19 cellular contexts compared by ENCODE assay signal in the genomic region with DNA sequence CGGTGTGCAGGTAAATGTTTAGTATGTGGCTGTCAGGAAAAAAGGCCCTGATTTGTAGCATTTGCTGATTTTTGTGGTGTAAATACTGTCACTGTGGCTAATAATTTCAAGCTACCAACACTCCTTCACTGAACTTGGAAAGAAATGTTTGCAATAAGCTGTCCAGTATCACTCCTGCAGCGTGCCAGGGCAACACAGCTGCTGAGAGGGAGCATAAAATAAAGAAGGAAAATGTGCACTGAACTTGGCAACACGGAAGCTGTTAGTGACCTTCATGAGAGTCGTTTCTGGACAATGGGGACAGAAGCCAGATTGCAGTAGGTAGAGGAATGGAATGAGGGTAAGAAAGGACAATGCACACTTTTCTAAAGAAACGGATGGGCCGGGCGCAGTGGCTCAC. TPM values are rescaled to one million over a fixed set of nuclear protein-coding genes. Genes with fewer than 3 reads are reported as not detected.
DNase-seq lines count a peak whose midpoint lies in the region; ATAC-seq and TF ChIP-seq lines count a peak whose summit lies in the region.
"Had no signal": no experiment of that assay in that cellular context is flagged by ENCODE, and none has a peak within 500 bp of the region (broad histone marks: within the 10 kb centered on the region; RNA-seq: fewer than 3 reads in every experiment).

No MANE protein-coding gene starts in this region.

- intact Hi-C loops in activated CD4-positive, alpha-beta T cell treated with anti-CD3 and anti-CD28 coated beads, Interleukin-2, amount 10 ng/mL, durations not matched to agents 24 days and 14 days (cut with micrococcal nuclease) = no loop called here
- intact Hi-C loops in Right ventricle myocardium superior (cut with DNase I) (loop anchor here (2.0 kb wide), 1 partner anchor 233 kb away; no protein-coding TSS in a partner anchor), left ventricle myocardium superior (cut with micrococcal nuclease) (loop anchor here (10.0 kb wide), 1 partner anchor 309 kb away; no protein-coding TSS in a partner anchor)

- H3K4me3 Mint-ChIP-seq in activated CD4-positive, alpha-beta T cell treated with anti-CD3 and anti-CD28 coated beads, Interleukin-2, amount 10 ng/mL, durations not matched to agents 24 days and 14 days = no peak overlapping the region
- H3K4me3 Mint-ChIP-seq: B cell; CD4-positive, CD25-positive, alpha-beta regulatory T cell; CD8-positive, alpha-beta T cell; H9 had no signal

- peaks cover 1% of the 10 kb centered on the region for H3K27me3 Mint-ChIP-seq in activated CD4-positive, alpha-beta T cell treated with anti-CD3 and anti-CD28 coated beads, Interleukin-2, amount 10 ng/mL, durations not matched to agents 24 days and 14 days
- H3K27me3 Mint-ChIP-seq: B cell; CD4-positive, CD25-positive, alpha-beta regulatory T cell had no signal

- peak; percentile 21 for DNase-seq in activated CD4-positive, alpha-beta T cell treated with anti-CD3 and anti-CD28 coated beads, Interleukin-2, amount 10 ng/mL, durations not matched to agents 24 days and 14 days
- no peak for DNase-seq in activated CD4-positive, alpha-beta T cell treated with anti-CD3 and anti-CD28 coated beads, Interleukin-2, amount 50 U/mL, for 1 hour
- DNase-seq in Right ventricle myocardium superior (no peak), right atrium auricular region (ENCODE audit: low spot score) (no peak), left ventricle myocardium superior (peak; percentile 37), substantia nigra (lab: John Stamatoyannopoulos, UW) (no peak)
- DNase-seq: Caco-2; CD4-positive, CD25-positive, alpha-beta regulatory T cell; CD8-positive, alpha-beta T cell; DMS153; DND-41; GM23248; H9 had no signal

- H3K27me3 ChIP-seq in right atrium auricular region = no peaks in the 10 kb centered on the region
- H3K27me3 ChIP-seq: BLaER1 had no signal

- H3K9me3 ChIP-seq in right atrium auricular region = no peaks in the 10 kb centered on the region
- H3K9me3 ChIP-seq: BLaER1, Caco-2 had no signal

- peaks cover 0 to 14% of the 10 kb centered on the region in 2 donors for H3K4me1 ChIP-seq in right atrium auricular region
- H3K4me1 ChIP-seq: BLaER1, Caco-2 had no signal

- H3K36me3 ChIP-seq in right atrium auricular region = no peaks in the 10 kb centered on the region
- H3K36me3 ChIP-seq: BLaER1 had no signal

- no peak for TF ChIP-seq CTCF in right atrium auricular region (IDR thresholded peaks at IDR 0.05)

- peaks cover 10% of the 10 kb centered on the region for H3K4me1 Mint-ChIP-seq in activated CD4-positive, alpha-beta T cell treated with anti-CD3 and anti-CD28 coated beads, Interleukin-2, amount 10 ng/mL, durations not matched to agents 24 days and 14 days
- H3K4me1 Mint-ChIP-seq: B cell had no signal

- ATAC-seq in Right ventricle myocardium superior (ENCODE audit: poor library complexity) (peak; percentile 32), left ventricle myocardium superior (peak; percentile 52), HG02571 (IDR thresholded peaks at IDR 0.05; ENCODE audit: unreplicated experiment) (no peak)
- ATAC-seq: CD8-positive, alpha-beta T cell; HCT116 had no signal

- H3K27ac Mint-ChIP-seq in activated CD4-positive, alpha-beta T cell treated with anti-CD3 and anti-CD28 coated beads, Interleukin-2, amount 10 ng/mL, durations not matched to agents 24 days and 14 days = no peak overlapping the region
- H3K27ac Mint-ChIP-seq: B cell; CD8-positive, alpha-beta T cell; H9 had no signal

- H3K36me3 Mint-ChIP-seq in activated CD4-positive, alpha-beta T cell treated with anti-CD3 and anti-CD28 coated beads, Interleukin-2, amount 10 ng/mL, durations not matched to agents 24 days and 14 days (ENCODE audit: low read depth) = no peaks in the 10 kb centered on the region
- H3K36me3 Mint-ChIP-seq: CD8-positive, alpha-beta T cell had no signal

- no peaks in the 10 kb centered on the region for H3K9me3 Mint-ChIP-seq in activated CD4-positive, alpha-beta T cell treated with anti-CD3 and anti-CD28 coated beads, Interleukin-2, amount 10 ng/mL, durations not matched to agents 24 days and 14 days
- H3K9me3 Mint-ChIP-seq: CD8-positive, alpha-beta T cell; H9 had no signal

- no peak overlapping the region for H3K27ac ChIP-seq in right atrium auricular region
- H3K27ac ChIP-seq in substantia nigra (ENCODE audit: low read depth, low read length, poor library complexity, severe bottlenecking) = no peak overlapping the region
- H3K27ac ChIP-seq: 22Rv1, BLaER1, C4-2B, GM23248 had no signal

- H3K4me3 ChIP-seq in right atrium auricular region = no peak overlapping the region
- H3K4me3 ChIP-seq: BLaER1, GM23248 had no signal

RNA-seq across cellular contexts. Expression of a gene that starts 37.9 kb away (rescaled TPM):
- 24.2 and 24.7 TPM in 2 replicates for total RNA-seq in activated CD4-positive, alpha-beta T cell treated with anti-CD3 and anti-CD28 coated beads, Interleukin-2, amount 10 ng/mL, durations not matched to agents 24 days and 14 days
- 22.6 TPM for total RNA-seq in Right ventricle myocardium superior
- 10 to 100 TPM; 18.3 to 19.5 TPM for total RNA-seq in right atrium auricular region
- total RNA-seq in left ventricle myocardium superior = 29.4 TPM

Comparison
In these comparisons a context has a peak if more than half of its experiments do, and no peak if none do; other contexts are left out.
1. DNase-seq: peak in activated CD4-positive, alpha-beta T cell treated with anti-CD3 and anti-CD28 coated beads, Interleukin-2, amount 10 ng/mL, durations not matched to agents 24 days and 14 days (single experiment) and left ventricle myocardium superior (single experiment); none in activated CD4-positive, alpha-beta T cell treated with anti-CD3 and anti-CD28 coated beads, Interleukin-2, amount 50 U/mL, for 1 hour (single experiment), Right ventricle myocardium superior (single experiment), right atrium auricular region (single experiment) and substantia nigra (0 of 49).